Comparison of ENCODE assay signal across 7 cellular contexts in the genomic region with DNA sequence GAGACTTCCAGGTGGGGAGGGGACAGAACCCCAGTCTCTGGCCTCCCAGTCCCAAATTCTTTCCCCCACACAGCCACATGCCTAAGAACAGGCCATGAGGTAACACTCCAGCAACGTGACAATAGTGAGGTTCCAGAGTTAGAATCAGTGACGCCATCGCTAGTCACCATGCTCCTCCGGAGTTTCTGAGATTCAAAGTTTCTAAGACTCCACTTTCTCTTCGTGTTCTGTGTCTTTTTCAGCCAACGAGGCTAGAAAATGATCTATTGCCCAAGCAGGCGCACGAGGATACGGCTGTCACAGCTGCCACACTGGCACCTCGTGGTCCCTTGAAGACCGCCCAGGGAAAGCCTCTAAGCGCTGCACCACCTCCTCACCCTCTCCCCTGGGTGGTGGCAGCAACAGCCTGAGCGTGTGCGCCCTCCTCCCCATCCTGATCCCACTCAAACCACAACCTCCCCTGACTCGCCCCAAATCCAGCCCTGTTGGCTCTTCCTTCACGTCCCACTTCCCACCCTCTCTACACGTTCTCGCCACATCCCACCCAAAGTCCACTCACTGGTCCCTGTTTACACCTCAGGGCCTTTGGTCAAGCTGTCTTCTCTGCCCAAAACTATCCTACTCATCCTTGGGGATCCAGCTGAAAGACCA. TPM values are rescaled to one million over a fixed set of nuclear protein-coding genes. Genes with fewer than 3 reads are reported as not detected.
DNase-seq lines count a peak whose midpoint lies in the region; ATAC-seq and TF ChIP-seq lines count a peak whose summit lies in the region.
"Had no signal": no experiment of that assay in that cellular context is flagged by ENCODE, and none has a peak within 500 bp of the region (broad histone marks: within the 10 kb centered on the region; RNA-seq: fewer than 3 reads in every experiment).

No MANE protein-coding gene starts in this region.

- in situ Hi-C loops in HAP-1 (cut with MboI; ENCODE audit: low sequenced_read_pairs), result no loop called here

- H3K9ac ChIP-seq in SK-N-MC (ENCODE audit: insufficient read length) (peak overlapping the region; percentile 90), rectal smooth muscle tissue (ENCODE audit: low read length) (peak overlapping the region; percentile 88)

- peak overlapping the region; percentile 83 for H3K27ac ChIP-seq in SK-N-MC
- peak overlapping the region in 46 of 59 donors; percentile 29 to 89 (median 78) for H3K27ac ChIP-seq in dorsolateral prefrontal cortex
- peak overlapping the region; percentile 60 for H3K27ac ChIP-seq in rectal smooth muscle tissue (ENCODE audit: low read depth, low read length)

- no peaks in the 10 kb centered on the region for H3K27me3 ChIP-seq in HAP-1 (ENCODE audit: low read depth)
- no peaks in the 10 kb centered on the region for H3K27me3 ChIP-seq in dorsolateral prefrontal cortex
- no peaks in the 10 kb centered on the region for H3K27me3 ChIP-seq in rectal smooth muscle tissue (ENCODE audit: control insufficient read depth, insufficient read depth, low read length)

- H3K9me3 ChIP-seq in HAP-1 (no peaks in the 10 kb centered on the region), SK-N-MC (ENCODE audit: low read depth, low read length) (no peaks in the 10 kb centered on the region)

- H3K4me3 ChIP-seq in HAP-1, result peak overlapping the region; percentile 58
- H3K4me3 ChIP-seq in SK-N-MC, result peak overlapping the region; percentile 98
- H3K4me3 ChIP-seq in dorsolateral prefrontal cortex, result peak overlapping the region; percentile 52 to 97 (median 90)
- peak overlapping the region; percentile 72 for H3K4me3 ChIP-seq in rectal smooth muscle tissue (ENCODE audit: low read length)

- H3K4me1 ChIP-seq in HAP-1 (peaks cover 9% of the 10 kb centered on the region), rectal smooth muscle tissue (ENCODE audit: control insufficient read depth, insufficient read depth, low read length) (peaks cover 7% of the 10 kb centered on the region)

- no peak for ATAC-seq in HG03460 (IDR thresholded peaks at IDR 0.05; ENCODE audit: unreplicated experiment)

- intact Hi-C loops in dorsolateral prefrontal cortex (cut with DNase I), result loop anchor here in 1 of 2 donors (2.0 to 5.0 kb wide), 2 partner anchors 41 to 130 kb away; a partner anchor contains a TSS

- H3K36me3 ChIP-seq in HAP-1 (replicated peaks) (peaks cover 4% of the 10 kb centered on the region; the same call in 1 of the 2 replicates), SK-N-MC (ENCODE audit: insufficient read depth, low read length) (no peaks in the 10 kb centered on the region), rectal smooth muscle tissue (ENCODE audit: control insufficient read depth, insufficient read depth, low read length) (no peaks in the 10 kb centered on the region)

- DNase-seq in HAP-1 (ENCODE audit: low spot score in 2 of 2), result no peak
- DNase-seq in SK-N-MC (ENCODE audit: low read depth, low spot score), result no peak
- peak in 5 of 10 donors; percentile 36 to 66 (median 50) for DNase-seq in dorsolateral prefrontal cortex
- no peak for DNase-seq in germinal center (ENCODE audit: low spot score)

- no peak for TF ChIP-seq CTCF in dorsolateral prefrontal cortex (IDR thresholded peaks at IDR 0.05 in 54 of 56, conservative IDR thresholded peaks at IDR 0.05 in 2 of 56; ENCODE audit: low read depth in 1 of 56, partially characterized antibody in 56 of 56)

RNA-seq across cellular contexts. Expression of a gene that starts 1.0 kb away (rescaled TPM):
- 100 to 1,000 TPM; 102 to 185 (median 136) TPM for total RNA-seq in dorsolateral prefrontal cortex

RNA-seq across cellular contexts. Expression of a gene that starts 2.8 kb away (rescaled TPM):
- 1 to 10 TPM in 1 of 120 experiments, under 1 TPM in 1, not detected in 118; 0.43 to 1.1 TPM for total RNA-seq in dorsolateral prefrontal cortex
- total RNA-seq: pulmonary artery endothelial cell had no signal

RNA-seq across cellular contexts. Expression of a gene that starts 28.1 kb away (rescaled TPM):
- total RNA-seq in dorsolateral prefrontal cortex, result 1 to 10 TPM in 2 of 120 experiments, under 1 TPM in 8, not detected in 110; 0.20 to 1.5 (median 0.33) TPM
- total RNA-seq: pulmonary artery endothelial cell had no signal

RNA-seq across cellular contexts. Expression of a gene that starts 28.3 kb away (rescaled TPM):
- 100 to 1,000 TPM; 106 to 206 (median 136) TPM for total RNA-seq in dorsolateral prefrontal cortex

RNA-seq across cellular contexts. Expression of a gene that starts 39.1 kb away (rescaled TPM):
- 100 to 1,000 TPM; 175 to 366 (median 250) TPM for total RNA-seq in dorsolateral prefrontal cortex
